18 cellular contexts compared by ENCODE assay signal in genomic region chr20:5480824-5481600, GRCh38.
DNase-seq lines count a peak whose midpoint lies in the region; ATAC-seq and TF ChIP-seq lines count a peak whose summit lies in the region.
"Had no signal": no experiment of that assay in that cellular context is flagged by ENCODE, and none has a peak within 500 bp of the region (broad histone marks: within the 10 kb centered on the region; RNA-seq: fewer than 3 reads in every experiment).

No MANE protein-coding gene starts in this region.

- H3K27ac ChIP-seq in OCI-LY7 (ENCODE audit: low read depth, low read length, poor library complexity, severe bottlenecking): no peak overlapping the region

- H3K9me3 Mint-ChIP-seq in CD14-positive monocyte: no peaks in the 10 kb centered on the region
- H3K9me3 Mint-ChIP-seq: activated naive CD4-positive, alpha-beta T cell treated with anti-CD3 and anti-CD28 coated beads, Interleukin-2, amount 50 U/mL, for 24 hours had no signal

- no peak overlapping the region for H2AFZ ChIP-seq in OCI-LY7 (ENCODE audit: low read length)

- intact Hi-C loops in mucosa of descending colon (cut with DNase I, micrococcal nuclease) (no loop called here), CD14-positive monocyte (cut with micrococcal nuclease) (no loop called here), OCI-LY7 (cut with micrococcal nuclease; ENCODE audit: unreplicated experiment) (no loop called here)

- no peak overlapping the region for H3K4me2 ChIP-seq in OCI-LY7 (ENCODE audit: low read length)

- POLR2A ChIA-PET in OCI-LY7 (lab: Charles Lee): no interaction called here

- H3K4me3 ChIP-seq in mucosa of descending colon: no peak overlapping the region
- no peak overlapping the region for H3K4me3 ChIP-seq in OCI-LY7 (ENCODE audit: low read depth, low read length, poor library complexity, severe bottlenecking)

- TF ChIP-seq CTCF in mucosa of descending colon (IDR thresholded peaks at IDR 0.05) (no peak), CD14-positive monocyte (IDR thresholded peaks at IDR 0.05) (no peak), OCI-LY7 (conservative IDR thresholded peaks at IDR 0.05; ENCODE audit: low read length) (no peak)

- H3K9me2 ChIP-seq in OCI-LY7 (ENCODE audit: insufficient read depth, low read length): no peaks in the 10 kb centered on the region

- BruUV-seq in OCI-LY7 (replicated peaks; lab: Mats Ljungman, UMichigan): no TSS peak

- DNase-seq in NCI-H1436 treated with DMSO at 0.1 percent for 48 hours (lab: John Stamatoyannopoulos, UW) (peak; percentile 0), NCI-H1436 (lab: John Stamatoyannopoulos, UW) (no peak), NCI-H1105 (lab: John Stamatoyannopoulos, UW) (peak; percentile 80), NCI-H69 (lab: John Stamatoyannopoulos, UW) (peak; percentile 40), mucosa of descending colon (peak in 2 of 3 donors; percentile 44 to 46), CD14-positive monocyte (ENCODE audit: low spot score) (no peak), OCI-LY7 (ENCODE audit: low spot score) (no peak), NCI-H2227 (lab: John Stamatoyannopoulos, UW; ENCODE audit: unreplicated experiment) (no peak)
- DNase-seq: 8988T; activated T-cell treated with anti-CD3 and anti-CD28 coated beads for 4 hours; effector memory CD4-positive, alpha-beta T cell; KG1; mammary epithelial cell; NCI-H2171 treated with DMSO at 0.1 percent for 48 hours; stimulated activated naive CD4-positive, alpha-beta T cell treated with Interleukin-2 at 50 U/mL for 16 hours; T-helper 17 cell had no signal

- H3K27me3 Mint-ChIP-seq in CD14-positive monocyte (ENCODE audit: low read depth in 3 of 3): peaks cover 1 to 3% (median 2%) of the 10 kb centered on the region in 3 donors
- H3K27me3 Mint-ChIP-seq: activated naive CD4-positive, alpha-beta T cell treated with anti-CD3 and anti-CD28 coated beads, Interleukin-2, amount 50 U/mL, for 24 hours had no signal

- no peak overlapping the region for H3K4me3 Mint-ChIP-seq in CD14-positive monocyte
- H3K4me3 Mint-ChIP-seq: activated naive CD4-positive, alpha-beta T cell treated with anti-CD3 and anti-CD28 coated beads, Interleukin-2, amount 50 U/mL, for 24 hours; T-helper 17 cell had no signal

- no peaks in the 10 kb centered on the region for H4K20me1 ChIP-seq in OCI-LY7 (ENCODE audit: insufficient read depth, low read length)

- ATAC-seq in mucosa of descending colon: peak; percentile 81
- ATAC-seq: activated CD4-positive, CD25-positive, alpha-beta regulatory T cell treated with anti-CD3 and anti-CD28 coated beads, Interleukin-2, amount 50 U/mL, for 24 hours; T-helper 17 cell had no signal

- H3K4me1 Mint-ChIP-seq in CD14-positive monocyte: no peaks in the 10 kb centered on the region
- H3K4me1 Mint-ChIP-seq: activated naive CD4-positive, alpha-beta T cell treated with anti-CD3 and anti-CD28 coated beads, Interleukin-2, amount 50 U/mL, for 24 hours; T-helper 17 cell had no signal

- CTCF ChIA-PET in OCI-LY7 (lab: Charles Lee; ENCODE audit: unreplicated experiment): no interaction called here

- no peaks in the 10 kb centered on the region for H3K9me3 ChIP-seq in mucosa of descending colon
- H3K9me3 ChIP-seq in OCI-LY7 (ENCODE audit: low read length): no peaks in the 10 kb centered on the region

- H3K79me2 ChIP-seq in OCI-LY7 (ENCODE audit: insufficient read depth, low read depth, low read length): no peaks in the 10 kb centered on the region

- H3K4me1 ChIP-seq in mucosa of descending colon (ENCODE audit: low read depth): no peaks in the 10 kb centered on the region
- H3K4me1 ChIP-seq in OCI-LY7 (ENCODE audit: insufficient read depth, low read length, poor library complexity, severe bottlenecking): no peaks in the 10 kb centered on the region

- H3K36me3 Mint-ChIP-seq in CD14-positive monocyte: no peaks in the 10 kb centered on the region
- H3K36me3 Mint-ChIP-seq: activated naive CD4-positive, alpha-beta T cell treated with anti-CD3 and anti-CD28 coated beads, Interleukin-2, amount 50 U/mL, for 24 hours had no signal

- H3K36me3 ChIP-seq in mucosa of descending colon (ENCODE audit: low read depth) (no peaks in the 10 kb centered on the region), OCI-LY7 (ENCODE audit: insufficient read depth, low read length) (no peaks in the 10 kb centered on the region)

- H3K27ac Mint-ChIP-seq in CD14-positive monocyte: no peak overlapping the region
- H3K27ac Mint-ChIP-seq: activated naive CD4-positive, alpha-beta T cell treated with anti-CD3 and anti-CD28 coated beads, Interleukin-2, amount 50 U/mL, for 24 hours; T-helper 17 cell had no signal

Comparison
In these comparisons a context has a peak if more than half of its experiments do, and no peak if none do; other contexts are left out.
1. DNase-seq: peak in NCI-H1436 treated with DMSO at 0.1 percent for 48 hours (single experiment), NCI-H1105 (single experiment), NCI-H69 (single experiment) and mucosa of descending colon (2 of 3); none in NCI-H1436 (single experiment), CD14-positive monocyte (single experiment), OCI-LY7 (single experiment) and NCI-H2227 (single experiment).